In the genomic region with DNA sequence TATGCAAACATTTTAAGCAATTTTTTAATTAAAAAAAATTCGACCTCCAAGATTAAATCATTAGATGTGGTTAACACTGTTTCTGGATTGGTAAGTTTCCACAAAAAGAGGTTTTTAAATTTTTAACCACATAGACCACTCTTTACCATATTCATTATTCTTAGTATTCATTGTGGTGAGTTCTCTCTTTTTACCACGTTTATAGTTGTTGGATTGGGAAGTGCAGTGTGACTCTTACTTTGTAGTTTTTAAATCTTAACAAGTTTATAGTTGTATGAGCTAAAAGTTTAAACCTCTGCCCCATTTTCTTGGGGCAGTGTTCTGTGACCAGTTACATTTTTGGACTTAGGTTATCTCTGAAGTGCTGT, we compare ENCODE assay signal across 1 cellular context.
TF ChIP-seq lines count a peak whose summit lies in the region.

No MANE protein-coding gene starts in this region.

TF ChIP-seq in A549, 52 proteins besides CTCF, POLR2A, EP300 and RAD21 (continued from another document):
- TF ChIP-seq, protein P1, sequence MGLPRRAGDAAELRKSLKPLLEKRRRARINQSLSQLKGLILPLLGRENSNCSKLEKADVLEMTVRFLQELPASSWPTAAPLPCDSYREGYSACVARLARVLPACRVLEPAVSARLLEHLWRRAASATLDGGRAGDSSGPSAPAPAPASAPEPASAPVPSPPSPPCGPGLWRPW (IDR thresholded peaks at IDR 0.05): no peak
- no peak for TF ChIP-seq MAFK (IDR thresholded peaks at IDR 0.05; ENCODE audit: partially characterized antibody)
- TF ChIP-seq, protein P2, sequence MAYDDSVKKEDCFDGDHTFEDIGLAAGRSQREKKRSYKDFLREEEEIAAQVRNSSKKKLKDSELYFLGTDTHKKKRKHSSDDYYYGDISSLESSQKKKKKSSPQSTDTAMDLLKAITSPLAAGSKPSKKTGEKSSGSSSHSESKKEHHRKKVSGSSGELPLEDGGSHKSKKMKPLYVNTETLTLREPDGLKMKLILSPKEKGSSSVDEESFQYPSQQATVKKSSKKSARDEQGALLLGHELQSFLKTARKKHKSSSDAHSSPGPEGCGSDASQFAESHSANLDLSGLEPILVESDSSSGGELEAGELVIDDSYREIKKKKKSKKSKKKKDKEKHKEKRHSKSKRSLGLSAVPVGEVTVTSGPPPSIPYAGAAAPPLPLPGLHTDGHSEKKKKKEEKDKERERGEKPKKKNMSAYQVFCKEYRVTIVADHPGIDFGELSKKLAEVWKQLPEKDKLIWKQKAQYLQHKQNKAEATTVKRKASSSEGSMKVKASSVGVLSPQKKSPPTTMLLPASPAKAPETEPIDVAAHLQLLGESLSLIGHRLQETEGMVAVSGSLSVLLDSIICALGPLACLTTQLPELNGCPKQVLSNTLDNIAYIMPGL (CRISPR knock-in tag; IDR thresholded peaks at IDR 0.05; ENCODE audit: borderline replicate concordance): no peak
- TF ChIP-seq KDM5A (IDR thresholded peaks at IDR 0.05): no peak
- no peak for TF ChIP-seq FOXS1 (CRISPR knock-in tag; IDR thresholded peaks at IDR 0.05)
- TF ChIP-seq PHF8 (IDR thresholded peaks at IDR 0.05; ENCODE audit: borderline replicate concordance, low read depth): no peak
- TF ChIP-seq EHMT2 (IDR thresholded peaks at IDR 0.05; ENCODE audit: low read depth): no peak
- TF ChIP-seq, protein P3, sequence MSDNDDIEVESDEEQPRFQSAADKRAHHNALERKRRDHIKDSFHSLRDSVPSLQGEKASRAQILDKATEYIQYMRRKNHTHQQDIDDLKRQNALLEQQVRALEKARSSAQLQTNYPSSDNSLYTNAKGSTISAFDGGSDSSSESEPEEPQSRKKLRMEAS (IDR thresholded peaks at IDR 0.05): no peak
- no peak for TF ChIP-seq ESRRA (IDR thresholded peaks at IDR 0.05; ENCODE audit: borderline replicate concordance, low read length)
- TF ChIP-seq SREBF2 (IDR thresholded peaks at IDR 0.05): no peak
- TF ChIP-seq, protein P4, sequence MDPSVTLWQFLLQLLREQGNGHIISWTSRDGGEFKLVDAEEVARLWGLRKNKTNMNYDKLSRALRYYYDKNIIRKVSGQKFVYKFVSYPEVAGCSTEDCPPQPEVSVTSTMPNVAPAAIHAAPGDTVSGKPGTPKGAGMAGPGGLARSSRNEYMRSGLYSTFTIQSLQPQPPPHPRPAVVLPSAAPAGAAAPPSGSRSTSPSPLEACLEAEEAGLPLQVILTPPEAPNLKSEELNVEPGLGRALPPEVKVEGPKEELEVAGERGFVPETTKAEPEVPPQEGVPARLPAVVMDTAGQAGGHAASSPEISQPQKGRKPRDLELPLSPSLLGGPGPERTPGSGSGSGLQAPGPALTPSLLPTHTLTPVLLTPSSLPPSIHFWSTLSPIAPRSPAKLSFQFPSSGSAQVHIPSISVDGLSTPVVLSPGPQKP (IDR thresholded peaks at IDR 0.05; ENCODE audit: low read depth, low read length): no peak
- no peak for TF ChIP-seq SMC3 (IDR thresholded peaks at IDR 0.05)
- TF ChIP-seq BHLHE40 (IDR thresholded peaks at IDR 0.05; ENCODE audit: low read depth, low read length): no peak
- no peak for TF ChIP-seq FOSL2 (IDR thresholded peaks at IDR 0.05)
- no peak for TF ChIP-seq FOSL2 (CRISPR knock-in tag; IDR thresholded peaks at IDR 0.05)
- no peak for TF ChIP-seq MAZ (IDR thresholded peaks at IDR 0.05; ENCODE audit: borderline replicate concordance, low read depth, low read length)
- TF ChIP-seq EHF (CRISPR knock-in tag; IDR thresholded peaks at IDR 0.05): no peak
